8 cellular contexts compared by ENCODE assay signal in genomic region chr12:2812290-2813213, GRCh38. TPM values are rescaled to one million over a fixed set of nuclear protein-coding genes. Genes with fewer than 3 reads are reported as not detected.
DNase-seq lines count a peak whose midpoint lies in the region; ATAC-seq lines count a peak whose summit lies in the region.

Gene ITFG2, plus strand, starts transcription at chr12:2812668. Its CDS starts 93 bp downstream, at chr12:2812761.

- ATAC-seq in GM21360 (IDR thresholded peaks at IDR 0.05; ENCODE audit: unreplicated experiment) = peak; percentile 92

- H3K36me3 ChIP-seq in effector memory CD4-positive, alpha-beta T cell (ENCODE audit: control insufficient read depth, insufficient read depth, low read length) = peaks cover 4% of the 10 kb centered on the region

- peaks cover 16% of the 10 kb centered on the region for H3K4me1 ChIP-seq in effector memory CD4-positive, alpha-beta T cell (ENCODE audit: control insufficient read depth, insufficient read depth, low read length, poor library complexity, severe bottlenecking)

- no peaks in the 10 kb centered on the region for H3K27me3 ChIP-seq in effector memory CD4-positive, alpha-beta T cell (replicated peaks; ENCODE audit: control insufficient read depth, insufficient read depth, low read length, poor library complexity, severe bottlenecking)

- H3K27ac ChIP-seq in effector memory CD4-positive, alpha-beta T cell (ENCODE audit: insufficient read depth, low read length, poor library complexity, severe bottlenecking) = peak within 1 kb of the TSS; percentile 87

- DNase-seq in COLO829 (ENCODE audit: low spot score) = peak; percentile 96
- DNase-seq in HT1080 (ENCODE audit: low read depth) = peak; percentile 98
- DNase-seq in NOMO-1 treated with DMSO at 0.1 percent for 48 hours (lab: John Stamatoyannopoulos, UW; ENCODE audit: unreplicated experiment) = peak; percentile 99
- DNase-seq in activated CD8-positive, alpha-beta memory T cell treated with anti-CD3 and anti-CD28 coated beads for 4 hours (ENCODE audit: low read depth in 2 of 2) = peak; percentile 89 to 95
- peak; percentile 88 to 94 (median 93) for DNase-seq in effector memory CD4-positive, alpha-beta T cell
- DNase-seq in lung microvascular endothelial cell (ENCODE audit: low read depth in 2 of 2) = peak; percentile 99
- peak; percentile 87 to 93 (median 92) for DNase-seq in stimulated activated CD4-positive, alpha-beta T cell treated with anti-CD3 and anti-CD28 coated beads, TNF-alpha, amount 100 ng/mL, for 48 hours (ENCODE audit: low read depth in 3 of 3)

- H3K9me3 ChIP-seq in effector memory CD4-positive, alpha-beta T cell (ENCODE audit: control insufficient read depth, low read length) = no peaks in the 10 kb centered on the region

- H3K4me3 ChIP-seq in effector memory CD4-positive, alpha-beta T cell (ENCODE audit: insufficient read depth, low read depth, low read length, poor library complexity, severe bottlenecking) = peak within 1 kb of the TSS; percentile 72

RNA-seq across cellular contexts. Expression of gene ITFG2, which starts in this region (rescaled TPM):
- 18.0 and 20.6 TPM in 2 replicates for total RNA-seq in HT1080 (2014; rRNA removed; shearing (Covaris generic))
- 10.8 and 12.9 TPM in 2 replicates for polyA plus RNA-seq in HT1080 (2015; cell fraction: cytosol; rRNA removed)
- polyA plus RNA-seq in HT1080 (2015; cell fraction: nucleus; rRNA removed) = 43.5 and 46.8 TPM in 2 replicates
- total RNA-seq in lung microvascular endothelial cell = 7.6 and 12.1 TPM in 2 replicates

Comparison
In these comparisons a context has a peak if more than half of its experiments do, and no peak if none do; other contexts are left out.
1. Peak in every context shown above with its lines: DNase-seq, ATAC-seq, H3K4me3 ChIP-seq and H3K27ac ChIP-seq.